ENCODE assay signal across 16 cellular contexts in genomic region chr6:118495639-118496296, GRCh38. TPM values are rescaled to one million over a fixed set of nuclear protein-coding genes. Genes with fewer than 3 reads are reported as not detected.
A peak's percentile ranks its signal among the peaks of the same experiment; 100 is the strongest.
DNase-seq lines count a peak whose midpoint lies in the region; ATAC-seq and TF ChIP-seq lines count a peak whose summit lies in the region.
"Had no signal": no experiment of that assay in that cellular context is flagged by ENCODE, and none has a peak within 500 bp of the region (broad histone marks: within the 10 kb centered on the region; RNA-seq: fewer than 3 reads in every experiment).

No MANE protein-coding gene starts in this region.

- H3K4me3 ChIP-seq in fibroblast of villous mesenchyme (ENCODE audit: low read depth, low read length) = no peak overlapping the region
- H3K4me3 ChIP-seq: gastrocnemius medialis, thoracic aorta had no signal

- no peaks in the 10 kb centered on the region for H3K27me3 Mint-ChIP-seq in activated naive CD4-positive, alpha-beta T cell treated with anti-CD3 and anti-CD28 coated beads for 36 hours (ENCODE audit: low read depth)
- no peaks in the 10 kb centered on the region for H3K27me3 Mint-ChIP-seq in WTC11 (ENCODE audit: low read depth)
- no peaks in the 10 kb centered on the region for H3K27me3 Mint-ChIP-seq in stimulated activated naive CD8-positive, alpha-beta T cell treated with anti-CD3 and anti-CD28 coated beads, Interleukin-15, amount 100 ng/mL, for 72 hours

- in situ Hi-C loops in KBM-7 (cut with MboI; ENCODE audit: low pct_unique_long_range_greater_than_20kb, low sequenced_read_pairs) = no loop called here

- ATAC-seq in WTC11 = no peak
- ATAC-seq in stimulated activated naive CD8-positive, alpha-beta T cell treated with anti-CD3 and anti-CD28 coated beads, Interleukin-15, amount 100 ng/mL, for 72 hours = peak; percentile 94
- ATAC-seq in omental fat pad (ENCODE audit: low FRiP score) = no peak
- no peak for ATAC-seq in HG03025 (IDR thresholded peaks at IDR 0.05; ENCODE audit: low FRiP score, unreplicated experiment)
- ATAC-seq: gastrocnemius medialis had no signal

- H3K27ac Mint-ChIP-seq in activated naive CD4-positive, alpha-beta T cell treated with anti-CD3 and anti-CD28 coated beads for 36 hours = peak overlapping the region; percentile 70
- H3K27ac Mint-ChIP-seq in WTC11 = 0 out of 2 replicates have a peak overlapping the region, but pooled peaks have one; percentile 12
- peak overlapping the region; percentile 93 to 99 for H3K27ac Mint-ChIP-seq in stimulated activated naive CD8-positive, alpha-beta T cell treated with anti-CD3 and anti-CD28 coated beads, Interleukin-15, amount 100 ng/mL, for 72 hours

- DNase-seq in activated naive CD4-positive, alpha-beta T cell treated with anti-CD3 and anti-CD28 coated beads for 36 hours = peak; percentile 23
- no peak for DNase-seq in activated naive CD4-positive, alpha-beta T cell treated with Interleukin-2 at 50 U/mL for 16 hours
- DNase-seq in WTC11 (ENCODE audit: low spot score) (no peak), fibroblast of villous mesenchyme (ENCODE audit: low read depth) (peak; percentile 14), KBM-7 (no peak), omental fat pad (ENCODE audit: low spot score) (no peak)
- DNase-seq in stimulated activated naive CD8-positive, alpha-beta T cell treated with anti-CD3 and anti-CD28 coated beads, Interleukin-15, amount 100 ng/mL, for 72 hours = peak in 1 of 2 donors; percentile 12
- DNase-seq: activated CD4-positive, CD25-positive, alpha-beta regulatory T cell; DMS 273 treated with DMSO at 0.1 percent for 48 hours; gastrocnemius medialis; NCI-H1436; NCI-H345; posterior cingulate gyrus; SW 1271 had no signal

- POLR2A ChIA-PET in WTC11 (lab: Charles Lee) = no interaction called here

- CTCF ChIA-PET in activated naive CD4-positive, alpha-beta T cell treated with anti-CD3 and anti-CD28 coated beads for 36 hours (lab: Charles Lee) = no interaction called here
- CTCF ChIA-PET in WTC11 (lab: Charles Lee) = no interaction called here

- TF ChIP-seq CTCF in WTC11 (IDR thresholded peaks at IDR 0.05) = no peak
- TF ChIP-seq CTCF in fibroblast of villous mesenchyme (IDR thresholded peaks at IDR 0.05; ENCODE audit: insufficient read depth, low read depth, low read length) = no peak
- TF ChIP-seq CTCF in omental fat pad (IDR thresholded peaks at IDR 0.05) = no peak

- intact Hi-C loops in activated naive CD4-positive, alpha-beta T cell treated with anti-CD3 and anti-CD28 coated beads for 36 hours (cut with micrococcal nuclease) = loop anchor here (1.0 kb wide), 1 partner anchor 10 kb away; no protein-coding TSS in a partner anchor

- peaks cover 42% of the 10 kb centered on the region for H3K36me3 Mint-ChIP-seq in activated naive CD4-positive, alpha-beta T cell treated with anti-CD3 and anti-CD28 coated beads for 36 hours (ENCODE audit: low read depth)
- peaks cover 12% of the 10 kb centered on the region for H3K36me3 Mint-ChIP-seq in WTC11

- no peak overlapping the region for H3K4me3 Mint-ChIP-seq in activated naive CD4-positive, alpha-beta T cell treated with anti-CD3 and anti-CD28 coated beads for 36 hours
- H3K4me3 Mint-ChIP-seq in WTC11 = no peak overlapping the region
- H3K4me3 Mint-ChIP-seq in stimulated activated naive CD8-positive, alpha-beta T cell treated with anti-CD3 and anti-CD28 coated beads, Interleukin-15, amount 100 ng/mL, for 72 hours = no peak overlapping the region

- peaks cover 16% of the 10 kb centered on the region for H3K4me1 Mint-ChIP-seq in activated naive CD4-positive, alpha-beta T cell treated with anti-CD3 and anti-CD28 coated beads for 36 hours (ENCODE audit: low read depth)
- H3K4me1 Mint-ChIP-seq in WTC11 = 0 out of 2 replicates have a peak, but pooled peaks cover 3% of the 10 kb centered on the region
- peaks cover 30% of the 10 kb centered on the region for H3K4me1 Mint-ChIP-seq in stimulated activated naive CD8-positive, alpha-beta T cell treated with anti-CD3 and anti-CD28 coated beads, Interleukin-15, amount 100 ng/mL, for 72 hours

- peaks cover 3% of the 10 kb centered on the region for H3K9me3 Mint-ChIP-seq in activated naive CD4-positive, alpha-beta T cell treated with anti-CD3 and anti-CD28 coated beads for 36 hours
- peaks cover 12% of the 10 kb centered on the region for H3K9me3 Mint-ChIP-seq in WTC11
- peaks cover 0 to 6% of the 10 kb centered on the region in 2 donors for H3K9me3 Mint-ChIP-seq in stimulated activated naive CD8-positive, alpha-beta T cell treated with anti-CD3 and anti-CD28 coated beads, Interleukin-15, amount 100 ng/mL, for 72 hours

TF ChIP-seq in WTC11, 78 proteins besides CTCF, POLR2A, EP300 and RAD21:
- peak; percentile 92 for TF ChIP-seq GABPB1 (CRISPR knock-in tag; IDR thresholded peaks at IDR 0.05)
- TF ChIP-seq, protein P1, sequence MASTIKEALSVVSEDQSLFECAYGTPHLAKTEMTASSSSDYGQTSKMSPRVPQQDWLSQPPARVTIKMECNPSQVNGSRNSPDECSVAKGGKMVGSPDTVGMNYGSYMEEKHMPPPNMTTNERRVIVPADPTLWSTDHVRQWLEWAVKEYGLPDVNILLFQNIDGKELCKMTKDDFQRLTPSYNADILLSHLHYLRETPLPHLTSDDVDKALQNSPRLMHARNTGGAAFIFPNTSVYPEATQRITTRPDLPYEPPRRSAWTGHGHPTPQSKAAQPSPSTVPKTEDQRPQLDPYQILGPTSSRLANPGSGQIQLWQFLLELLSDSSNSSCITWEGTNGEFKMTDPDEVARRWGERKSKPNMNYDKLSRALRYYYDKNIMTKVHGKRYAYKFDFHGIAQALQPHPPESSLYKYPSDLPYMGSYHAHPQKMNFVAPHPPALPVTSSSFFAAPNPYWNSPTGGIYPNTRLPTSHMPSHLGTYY (CRISPR knock-in tag; IDR thresholded peaks at IDR 0.05) = no peak
TF ChIP-seq in WTC11: peak in this region for 1.

RNA-seq across cellular contexts. Expression of gene PLN, which starts 52.3 kb away (rescaled TPM):
- not detected for total RNA-seq in activated naive CD4-positive, alpha-beta T cell treated with anti-CD3 and anti-CD28 coated beads for 36 hours
- 0.09 TPM in 1 of 3 replicates, not detected in the others for total RNA-seq in WTC11 (2021)
- total RNA-seq in fibroblast of villous mesenchyme = 5.2 and 7.4 TPM in 2 replicates
- total RNA-seq in omental fat pad = 10 to 100 TPM in 1 of 4 donors, 1 to 10 TPM in 3; 3.4 to 41.0 (median 3.8) TPM

Comparison
In these comparisons a context has a peak if more than half of its experiments do, and no peak if none do; other contexts are left out.
1. DNase-seq: peak in activated naive CD4-positive, alpha-beta T cell treated with anti-CD3 and anti-CD28 coated beads for 36 hours (single experiment) and fibroblast of villous mesenchyme (single experiment); none in activated naive CD4-positive, alpha-beta T cell treated with Interleukin-2 at 50 U/mL for 16 hours (single experiment), WTC11 (single experiment), KBM-7 (single experiment) and omental fat pad (single experiment).
2. H3K27ac Mint-ChIP-seq: peak in every context shown above with its lines; median percentile 96 in stimulated activated naive CD8-positive, alpha-beta T cell treated with anti-CD3 and anti-CD28 coated beads, Interleukin-15, amount 100 ng/mL, for 72 hours; 70 in activated naive CD4-positive, alpha-beta T cell treated with anti-CD3 and anti-CD28 coated beads for 36 hours; 12 in WTC11.